Comparison of ENCODE assay signal across 9 cellular contexts in the genomic region with DNA sequence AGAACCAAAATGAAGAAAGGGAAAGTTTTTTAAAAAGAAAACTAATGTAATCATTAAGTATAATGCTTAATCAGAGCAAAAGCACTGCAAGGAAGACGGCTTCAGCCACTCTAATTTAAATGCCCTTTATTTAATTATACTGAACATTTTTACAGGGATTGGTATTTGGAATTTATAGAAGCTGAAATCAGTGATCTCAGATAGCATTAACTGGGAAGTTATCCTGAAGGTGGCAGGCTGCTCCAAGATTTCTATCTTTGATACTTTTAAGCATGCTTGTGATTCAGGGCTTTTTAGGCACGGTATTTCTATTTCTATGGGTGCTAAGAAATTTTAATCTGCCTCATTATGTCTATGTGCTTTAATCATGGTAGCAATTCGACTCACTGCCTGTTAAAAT. TPM values are rescaled to one million over a fixed set of nuclear protein-coding genes. Genes with fewer than 3 reads are reported as not detected.
DNase-seq lines count a peak whose midpoint lies in the region; ATAC-seq and TF ChIP-seq lines count a peak whose summit lies in the region.
"Had no signal": no experiment of that assay in that cellular context is flagged by ENCODE, and none has a peak within 500 bp of the region (broad histone marks: within the 10 kb centered on the region; RNA-seq: fewer than 3 reads in every experiment).

No MANE protein-coding gene starts in this region.

- no peak for TF ChIP-seq POLR2A in testis (IDR thresholded peaks at IDR 0.05)

- peak overlapping the region; percentile 86; the same call in 1 of the 2 replicates for H3K9ac ChIP-seq in ES-I3 (ENCODE audit: low read depth, low read length)

- 28 to 35% methylated on average over 3 of the region's 3 CpGs for WGBS in testis, 2 donors

- TF ChIP-seq CTCF in kidney epithelial cell (IDR thresholded peaks at IDR 0.05; ENCODE audit: insufficient read depth, low read length, poor library complexity, severe bottlenecking) = peak; percentile 53
- TF ChIP-seq CTCF in testis (IDR thresholded peaks at IDR 0.05) = peak; percentile 32 to 57 (median 39)

- no peak overlapping the region for H3K4me3 ChIP-seq in kidney epithelial cell (ENCODE audit: low read depth, low read length)
- H3K4me3 ChIP-seq in testis = peak overlapping the region in 1 of 2 donors; percentile 81

- H3K27me3 ChIP-seq in kidney epithelial cell (ENCODE audit: control insufficient read depth, insufficient read depth, low read length) (no peaks in the 10 kb centered on the region), testis (no peaks in the 10 kb centered on the region)

- H3K27ac ChIP-seq in testis = peak overlapping the region; percentile 78 to 95

- DNase-seq in A172 (ENCODE audit: low spot score) (peak; percentile 40), NCI-H2171 (lab: John Stamatoyannopoulos, UW) (peak; percentile 20), brain pericyte (ENCODE audit: low read depth, low spot score) (peak; percentile 17), kidney epithelial cell (ENCODE audit: low read depth) (no peak), testis (peak; percentile 61)
- DNase-seq: left cardiac atrium had no signal

- ATAC-seq in HG03097 (IDR thresholded peaks at IDR 0.05; ENCODE audit: low FRiP score, unreplicated experiment) (no peak), HG03378 (IDR thresholded peaks at IDR 0.05; ENCODE audit: unreplicated experiment) (no peak)

- H3K4me1 ChIP-seq in ES-I3 (ENCODE audit: insufficient read depth, low read length) = no peaks in the 10 kb centered on the region
- H3K4me1 ChIP-seq in testis = no peaks in the 10 kb centered on the region

- H3K9me3 ChIP-seq in ES-I3 (ENCODE audit: control insufficient read depth, insufficient read depth, low read length) (no peaks in the 10 kb centered on the region), testis (no peaks in the 10 kb centered on the region)

- intact Hi-C loops in testis (cut with DNase I; ENCODE audit: low total_unique reads) = no loop called here

- H3K36me3 ChIP-seq in ES-I3 (ENCODE audit: insufficient read depth, low read length) = no peaks in the 10 kb centered on the region
- H3K36me3 ChIP-seq in kidney epithelial cell (ENCODE audit: control insufficient read depth, insufficient read depth, low read length) = no peaks in the 10 kb centered on the region
- H3K36me3 ChIP-seq in testis (ENCODE audit: low read depth, missing control alignments) = no peaks in the 10 kb centered on the region

RNA-seq across cellular contexts. Expression of gene NDUFAF4, which starts 1.3 kb away (rescaled TPM):
- 37.6 and 66.7 TPM in 2 replicates for total RNA-seq in A172 (2014; rRNA removed; shearing (Covaris generic))
- total RNA-seq in kidney epithelial cell = 24.4 and 35.8 TPM in 2 replicates
- total RNA-seq in testis = 10 to 100 TPM; 19.0 to 19.1 TPM
- polyA plus RNA-seq in testis (ENCODE audit: insufficient read depth, low read depth, low replicate concordance) = 22.2 TPM

RNA-seq across cellular contexts. Expression of gene KLHL32, which starts 25.5 kb away (rescaled TPM):
- not detected in 2 replicates for total RNA-seq in A172 (2014; rRNA removed; shearing (Covaris generic))
- total RNA-seq in kidney epithelial cell (0.13 and 0.21 TPM in 2 replicates), testis (1 to 10 TPM; 4.6 to 8.6 TPM)
- 2.5 TPM for polyA plus RNA-seq in testis (ENCODE audit: insufficient read depth, low read depth, low replicate concordance)
